In the genomic region with DNA sequence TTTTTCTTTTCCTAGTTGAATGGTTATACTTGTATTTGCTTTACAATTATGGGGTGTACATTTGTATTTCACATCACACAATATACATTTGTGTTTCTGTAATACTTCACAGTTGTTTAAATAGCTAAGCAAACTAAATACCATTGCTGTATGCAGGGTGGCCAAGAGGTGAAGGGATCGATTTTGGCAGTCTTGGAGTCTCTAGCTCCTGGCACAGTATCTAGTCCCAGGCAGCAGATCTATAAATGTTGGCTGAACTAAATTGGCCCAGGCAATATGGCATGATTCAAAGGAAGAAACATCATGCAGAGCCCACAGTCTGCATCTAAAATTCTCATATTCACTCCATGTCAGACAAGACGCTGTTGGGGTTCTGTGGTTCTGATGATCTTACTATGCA, we compare ENCODE assay signal across 8 cellular contexts.
"Had no signal": no experiment of that assay in that cellular context is flagged by ENCODE, and none has a peak within 500 bp of the region (broad histone marks: within the 10 kb centered on the region; RNA-seq: fewer than 3 reads in every experiment).

No MANE protein-coding gene starts in this region.

- H3K27ac ChIP-seq: HL-60 had no signal

- H3K36me3 ChIP-seq: HAP-1 had no signal

- H3K4me1 ChIP-seq: HAP-1 had no signal

- H3K4me3 ChIP-seq: GM23338, HAP-1, K562 had no signal

- H2AFZ ChIP-seq: GM23338 had no signal

- H3K4me2 ChIP-seq: GM23338 had no signal

- DNase-seq: H7, HFFc6, IMR-90 had no signal

- H3K9me3 ChIP-seq: HAP-1 had no signal

- ATAC-seq: GM23338, HCT116, K562 had no signal
